10 cellular contexts compared by ENCODE assay signal in the genomic region with DNA sequence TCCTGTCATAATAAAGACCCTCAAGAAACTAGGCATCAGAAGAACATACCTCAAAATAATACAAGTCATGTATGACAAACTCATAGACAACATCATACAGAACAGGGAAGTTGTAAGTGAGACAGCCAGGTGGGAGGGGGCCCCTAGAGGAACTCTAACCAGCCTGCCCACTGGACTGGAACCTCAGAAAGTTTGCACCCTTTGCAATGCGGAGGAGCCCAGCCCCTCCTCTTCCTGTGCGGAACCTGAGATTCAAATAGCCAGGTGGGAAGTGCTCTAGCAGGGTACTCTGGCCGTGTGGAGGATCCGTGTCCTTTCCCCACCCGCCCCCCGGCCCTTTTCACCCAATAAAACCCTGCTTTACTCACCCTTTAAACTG.
DNase-seq lines count a peak whose midpoint lies in the region; ATAC-seq lines count a peak whose summit lies in the region.
"Had no signal": no experiment of that assay in that cellular context is flagged by ENCODE, and none has a peak within 500 bp of the region (broad histone marks: within the 10 kb centered on the region; RNA-seq: fewer than 3 reads in every experiment).

No MANE protein-coding gene starts in this region.

- DNase-seq in germinal center (ENCODE audit: low spot score) (peak; percentile 74), EL (no peak), cortex of kidney (lab: John Stamatoyannopoulos, UW) (no peak)
- DNase-seq in stimulated activated CD4-positive, alpha-beta T cell treated with anti-CD3 and anti-CD28 coated beads, Interleukin-4, amount 100 ng/mL, for 4 hours: no peak
- no peak for DNase-seq in stimulated activated naive CD4-positive, alpha-beta T cell (lab: John Stamatoyannopoulos, UW)
- DNase-seq: activated CD4-positive, alpha-beta memory T cell treated with anti-CD3 and anti-CD28 coated beads for 36 hours; DMS153 had no signal

- ATAC-seq in GM18517 (IDR thresholded peaks at IDR 0.05; ENCODE audit: unreplicated experiment) (peak; percentile 98), GM21447 (IDR thresholded peaks at IDR 0.05; ENCODE audit: unreplicated experiment) (peak; percentile 95), HG03135 (IDR thresholded peaks at IDR 0.05; ENCODE audit: unreplicated experiment) (peak; percentile 91)
